In the genomic region with DNA sequence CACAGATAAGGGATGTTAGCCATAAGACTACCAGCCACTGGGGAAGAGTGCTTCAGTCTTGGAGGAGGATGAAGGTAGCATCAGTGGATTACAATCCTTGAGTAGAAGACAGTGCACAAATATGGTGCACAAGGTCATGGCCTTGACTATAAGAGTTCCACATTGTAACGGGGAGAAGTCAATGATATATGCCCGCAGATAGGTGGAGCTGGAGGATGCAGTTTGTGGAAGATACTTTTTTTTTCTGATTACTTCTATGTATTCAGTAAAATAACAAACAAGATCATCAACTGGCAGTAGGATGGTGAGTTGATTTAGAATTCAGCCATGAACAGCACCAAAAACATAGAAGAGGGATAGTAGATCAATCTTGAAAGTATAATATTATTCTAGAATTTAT, we compare ENCODE assay signal across 21 cellular contexts.
DNase-seq lines count a peak whose midpoint lies in the region; ATAC-seq, FAIRE-seq and TF ChIP-seq lines count a peak whose summit lies in the region.
"Had no signal": no experiment of that assay in that cellular context is flagged by ENCODE, and none has a peak within 500 bp of the region (broad histone marks: within the 10 kb centered on the region; RNA-seq: fewer than 3 reads in every experiment).

No MANE protein-coding gene starts in this region.

- no peak overlapping the region for H3K4ac ChIP-seq in H1 (replicated peaks; ENCODE audit: insufficient read length, low read depth, low read length)

- no peak overlapping the region for H2BK20ac ChIP-seq in H1 (ENCODE audit: low read length)

- CTCF ChIA-PET in PC-9 (lab: Charles Lee) = no interaction called here
- CTCF ChIA-PET in H1 (lab: Charles Lee; ENCODE audit: partially characterized antibody) = interaction anchor here (0.6 to 1.2 kb wide), 3 partner anchors 12 to 32 kb away, joined by 3 to 6 read pairs (median 4); no protein-coding TSS in a partner anchor
- CTCF ChIA-PET in naive thymus-derived CD4-positive, alpha-beta T cell (lab: Charles Lee) = no interaction called here

- no peak overlapping the region for H3K18ac ChIP-seq in H1 (ENCODE audit: extremely low read depth, low read length)

- POLR2A ChIA-PET in PC-9 (lab: Charles Lee; ENCODE audit: unreplicated experiment) = no interaction called here
- POLR2A ChIA-PET in H1 (lab: Charles Lee; ENCODE audit: partially characterized antibody) = no interaction called here
- POLR2A ChIA-PET in naive thymus-derived CD4-positive, alpha-beta T cell (lab: Charles Lee) = no interaction called here

- H3K4me2 ChIP-seq in PC-9 = no peak overlapping the region
- H3K4me2 ChIP-seq in H1 (ENCODE audit: insufficient read depth in 1 of 2, low read depth in 2 of 2, low read length in 2 of 2) = no peak overlapping the region

- no peak overlapping the region for H2BK5ac ChIP-seq in H1 (ENCODE audit: low read depth, low read length)

- no peaks in the 10 kb centered on the region for H4K20me1 ChIP-seq in PC-9 (ENCODE audit: insufficient read depth)
- H4K20me1 ChIP-seq in H1 (replicated peaks in 1 of 2; ENCODE audit: control insufficient read depth in 1 of 2, insufficient read depth in 2 of 2, low read length in 2 of 2) = no peaks in the 10 kb centered on the region

- WGBS in H1 (ENCODE audit: extremely low coverage in 1 of 2, insufficient coverage in 1 of 2, insufficient read length in 1 of 2, insufficient replicate concordance in 2 of 2, low coverage in 1 of 2, low lambda C conversion rate in 2 of 2, missing lambda C conversion rate in 1 of 2), 2 experiments = 94% methylated on average over 2 of the region's 2 CpGs; no CpG with 5 or more reads in 1 of the 2 experiments
- 92% methylated on average over 2 of the region's 2 CpGs for WGBS in esophagus muscularis mucosa

- peaks cover 2% of the 10 kb centered on the region; the same call in 1 of the 2 replicates for H3K9me3 ChIP-seq in PC-9 (ENCODE audit: insufficient read depth, low read depth)
- no peaks in the 10 kb centered on the region for H3K9me3 ChIP-seq in H1 (ENCODE audit: insufficient read depth in 2 of 2, low read depth in 1 of 2, low read length in 1 of 2)
- H3K9me3 ChIP-seq in naive thymus-derived CD4-positive, alpha-beta T cell (ENCODE audit: control insufficient read depth in 2 of 3, low read length in 3 of 3) = no peaks in the 10 kb centered on the region
- no peaks in the 10 kb centered on the region for H3K9me3 ChIP-seq in esophagus muscularis mucosa
- H3K9me3 ChIP-seq: SJSA1, transverse colon had no signal

- no peak overlapping the region for H3K4me3 ChIP-seq in H7 (ENCODE audit: insufficient read depth, low read depth, low read length)
- H3K4me3 ChIP-seq in PC-9 = no peak overlapping the region
- no peak overlapping the region for H3K4me3 ChIP-seq in H1 (ENCODE audit: extremely low read depth in 1 of 4, insufficient read depth in 2 of 4, low read depth in 3 of 4, low read length in 4 of 4)
- no peak overlapping the region for H3K4me3 ChIP-seq in naive thymus-derived CD4-positive, alpha-beta T cell (ENCODE audit: low read length)
- no peak overlapping the region for H3K4me3 ChIP-seq in esophagus muscularis mucosa
- H3K4me3 ChIP-seq: coronary artery, SJSA1, transverse colon had no signal

- H3K36me3 Mint-ChIP-seq in naive thymus-derived CD4-positive, alpha-beta T cell = no peaks in the 10 kb centered on the region

- intact Hi-C loops in PC-9 (cut with micrococcal nuclease; ENCODE audit: unreplicated experiment) = no loop called here
- intact Hi-C loops in naive thymus-derived CD4-positive, alpha-beta T cell (cut with micrococcal nuclease) = no loop called here
- intact Hi-C loops in esophagus muscularis mucosa (cut with DNase I) = no loop called here

- no peaks in the 10 kb centered on the region for H3K23me2 ChIP-seq in H1 (ENCODE audit: low read depth, low read length)

- DNase-seq in H7 (peak; percentile 5), PC-9 (no peak), H1 (ENCODE audit: low read depth in 1 of 2, low spot score in 2 of 2) (no peak), iPS-NIHi7 (ENCODE audit: extremely low spot score) (no peak), esophagus muscularis mucosa (ENCODE audit: extremely low spot score) (no peak)
- no peak for DNase-seq in naive thymus-derived CD4-positive, alpha-beta T cell
- DNase-seq: activated CD4-positive, alpha-beta T cell treated with anti-CD3 and anti-CD28 coated beads for 4 hours; activated gamma-delta T cell treated with Interleukin-2 at 50 U/mL for 16 hours; CD4-positive, alpha-beta T cell; DMS79 treated with DMSO at 0.1 percent for 48 hours; NCI-H1436 treated with DMSO at 0.1 percent for 48 hours; NCI-H345; stimulated activated CD4-positive, alpha-beta T cell treated with anti-CD3 and anti-CD28 coated beads, Interleukin-15, amount 100 ng/mL, for 24 hours; stimulated activated naive CD4-positive, alpha-beta T cell; T1000; transverse colon had no signal

- H3K9me3 Mint-ChIP-seq in naive thymus-derived CD4-positive, alpha-beta T cell = peaks cover 0 to 17% (median 7%) of the 10 kb centered on the region in 11 donors

- H2BK15ac ChIP-seq in H1 (ENCODE audit: low read length) = no peak overlapping the region

- no peak overlapping the region for H2AFZ ChIP-seq in PC-9
- no peak overlapping the region for H2AFZ ChIP-seq in H1 (ENCODE audit: low read length)

- no TSS peak for BruUV-seq in PC-9 (replicated peaks; lab: Mats Ljungman, UMichigan)

- H3K4me1 ChIP-seq in PC-9 (replicated peaks; ENCODE audit: insufficient read depth) (no peaks in the 10 kb centered on the region), H1 (replicated peaks in 1 of 4; ENCODE audit: control insufficient read depth in 3 of 4, insufficient read depth in 4 of 4, low read length in 3 of 4) (no peaks in the 10 kb centered on the region), esophagus muscularis mucosa (no peaks in the 10 kb centered on the region)
- no peaks in the 10 kb centered on the region for H3K4me1 ChIP-seq in naive thymus-derived CD4-positive, alpha-beta T cell (ENCODE audit: control insufficient read depth in 2 of 2, insufficient read depth in 2 of 2, low read length in 2 of 2)
- H3K4me1 ChIP-seq: transverse colon had no signal

- H4K5ac ChIP-seq in H1 (ENCODE audit: insufficient read length, low read depth, low read length) = no peak overlapping the region

- TF ChIP-seq EP300 in H1 (IDR thresholded peaks at IDR 0.05; ENCODE audit: borderline replicate concordance in 1 of 2, low read depth in 2 of 2, low read length in 2 of 2) = no peak
- TF ChIP-seq EP300 in esophagus muscularis mucosa (IDR thresholded peaks at IDR 0.05) = no peak

- H3K27ac ChIP-seq in PC-9 = no peak overlapping the region
- H3K27ac ChIP-seq in H1 (ENCODE audit: low read depth, low read length) = no peak overlapping the region
- H3K27ac ChIP-seq in naive thymus-derived CD4-positive, alpha-beta T cell (ENCODE audit: low read depth, low read length) = no peak overlapping the region
- H3K27ac ChIP-seq in esophagus muscularis mucosa (replicated peaks in 1 of 4) = no peak overlapping the region
- H3K27ac ChIP-seq: coronary artery, epithelial cell of prostate, SJSA1, transverse colon had no signal

- ATAC-seq in naive thymus-derived CD4-positive, alpha-beta T cell = peak; percentile 10
- no peak for ATAC-seq in HG02763 (IDR thresholded peaks at IDR 0.05; ENCODE audit: unreplicated experiment)

- no peak overlapping the region for H2BK12ac ChIP-seq in H1 (ENCODE audit: low read depth, low read length)

- H3K9me2 ChIP-seq in PC-9 (ENCODE audit: insufficient read depth) = no peaks in the 10 kb centered on the region

- 0 out of 2 replicates have a peak, but pooled peaks have one; percentile 27 for TF ChIP-seq CTCF in PC-9 (conservative IDR thresholded peaks at IDR 0.05)
- peak in 2 of 3 experiments; percentile 19 to 35; a peak in 2 of 4 replicates for TF ChIP-seq CTCF in H1 (IDR thresholded peaks at IDR 0.05; ENCODE audit: control extremely low read depth in 1 of 3, insufficient read depth in 1 of 3, low read depth in 1 of 3, low read length in 3 of 3)
- no peak for TF ChIP-seq CTCF in esophagus muscularis mucosa (IDR thresholded peaks at IDR 0.05)

- H3K56ac ChIP-seq in H1 (replicated peaks; ENCODE audit: insufficient read length, low read depth, low read length) = no peak overlapping the region

- no peaks in the 10 kb centered on the region for H3K27me3 Mint-ChIP-seq in naive thymus-derived CD4-positive, alpha-beta T cell
- H3K27me3 Mint-ChIP-seq: CD4-positive, alpha-beta T cell had no signal

- no peak for TF ChIP-seq POLR2A in H1 (IDR thresholded peaks at IDR 0.05; ENCODE audit: control extremely low read depth in 1 of 2, low read depth in 2 of 2, low read length in 2 of 2)
- TF ChIP-seq POLR2A in esophagus muscularis mucosa (IDR thresholded peaks at IDR 0.05; ENCODE audit: low read depth) = no peak

- no peak overlapping the region for H3K14ac ChIP-seq in H1 (ENCODE audit: insufficient read length)

- H3K23ac ChIP-seq in H1 (ENCODE audit: insufficient read length) = no peak overlapping the region

- peak; percentile 39 to 52; a peak in 3 of 4 replicates for TF ChIP-seq RAD21 in H1 (IDR thresholded peaks at IDR 0.05 in 1 of 2, conservative IDR thresholded peaks at IDR 0.05 in 1 of 2; ENCODE audit: low read depth in 2 of 2, low read length in 2 of 2)

- H4K91ac ChIP-seq in H1 (replicated peaks; ENCODE audit: insufficient read length, low read length) = no peak overlapping the region

- H3K4me1 Mint-ChIP-seq in naive thymus-derived CD4-positive, alpha-beta T cell = no peaks in the 10 kb centered on the region

- H3F3A ChIP-seq in PC-9 (ENCODE audit: insufficient read depth, low read depth) = no peaks in the 10 kb centered on the region

- no peak overlapping the region for H2AK5ac ChIP-seq in H1 (ENCODE audit: low read depth, low read length)

- H4K8ac ChIP-seq in H1 (ENCODE audit: extremely low read depth, insufficient read depth, low read length) = no peak overlapping the region

- H3K9ac ChIP-seq in H1 (replicated peaks in 1 of 4; ENCODE audit: extremely low read depth in 1 of 4, low read depth in 3 of 4, low read length in 3 of 4) = no peak overlapping the region

- H3K27ac Mint-ChIP-seq in naive thymus-derived CD4-positive, alpha-beta T cell = no peak overlapping the region
- H3K27ac Mint-ChIP-seq: CD4-positive, alpha-beta T cell had no signal

- H3K36me3 ChIP-seq in H7 (replicated peaks; ENCODE audit: control insufficient read depth, insufficient read depth, low read length) = no peaks in the 10 kb centered on the region
- H3K36me3 ChIP-seq in PC-9 (ENCODE audit: low read depth) = 0 out of 2 replicates have a peak, but pooled peaks cover 4% of the 10 kb centered on the region
- H3K36me3 ChIP-seq in H1 (ENCODE audit: control insufficient read depth in 2 of 4, insufficient read depth in 4 of 4, low read length in 3 of 4) = no peaks in the 10 kb centered on the region
- H3K36me3 ChIP-seq in naive thymus-derived CD4-positive, alpha-beta T cell (ENCODE audit: control insufficient read depth in 2 of 3, insufficient read depth in 3 of 3, low read length in 3 of 3) = no peaks in the 10 kb centered on the region
- no peaks in the 10 kb centered on the region for H3K36me3 ChIP-seq in esophagus muscularis mucosa
- H3K36me3 ChIP-seq: SJSA1, transverse colon had no signal

- H3K4me3 Mint-ChIP-seq in naive thymus-derived CD4-positive, alpha-beta T cell = no peak overlapping the region
- H3K4me3 Mint-ChIP-seq: CD4-positive, alpha-beta T cell had no signal

- no peak for FAIRE-seq in H1 (lab: Jason Lieb, UNC)
- FAIRE-seq: HTR-8/SVneo had no signal

- H3K79me2 ChIP-seq in PC-9 (ENCODE audit: low read depth) = no peaks in the 10 kb centered on the region
- no peaks in the 10 kb centered on the region for H3K79me2 ChIP-seq in H1 (ENCODE audit: control insufficient read depth in 1 of 2, insufficient read depth in 2 of 2, low read length in 2 of 2)

- H2BK120ac ChIP-seq in H1 (replicated peaks; ENCODE audit: low read depth, low read length) = no peak overlapping the region

- H3K79me1 ChIP-seq in H1 (ENCODE audit: low read depth, low read length) = no peaks in the 10 kb centered on the region

- no peaks in the 10 kb centered on the region for H3K27me3 ChIP-seq in H7 (ENCODE audit: control insufficient read depth, insufficient read depth, low read length)
- H3K27me3 ChIP-seq in PC-9 (ENCODE audit: insufficient read depth, low read depth) = no peaks in the 10 kb centered on the region
- no peaks in the 10 kb centered on the region for H3K27me3 ChIP-seq in H1 (replicated peaks in 1 of 4; ENCODE audit: control insufficient read depth in 3 of 4, extremely low read depth in 1 of 4, insufficient read depth in 3 of 4, low read length in 3 of 4)
- H3K27me3 ChIP-seq in naive thymus-derived CD4-positive, alpha-beta T cell (ENCODE audit: control insufficient read depth in 2 of 2, insufficient read depth in 2 of 2, low read length in 2 of 2) = no peaks in the 10 kb centered on the region
- no peaks in the 10 kb centered on the region for H3K27me3 ChIP-seq in esophagus muscularis mucosa
- H3K27me3 ChIP-seq: SJSA1, transverse colon had no signal

Comparison
In these comparisons a context has a peak if more than half of its experiments do, and no peak if none do; other contexts are left out.
1. CTCF ChIP-seq: peak in PC-9 (single experiment) and H1 (2 of 3); none in esophagus muscularis mucosa (0 of 3).